ENCODE assay signal across 2 cellular contexts in genomic region chr9:81879501-81879916, GRCh38.
TF ChIP-seq lines count a peak whose summit lies in the region.

No MANE protein-coding gene starts in this region.

TF ChIP-seq in A549, 52 proteins besides CTCF, POLR2A, EP300 and RAD21:
- TF ChIP-seq REST (IDR thresholded peaks at IDR 0.05), result no peak

TF ChIP-seq in H1, 55 proteins besides CTCF, POLR2A, EP300 and RAD21 (continued from another document):
- no peak for TF ChIP-seq CHD7 (IDR thresholded peaks at IDR 0.05; ENCODE audit: insufficient replicate concordance, low read length)
- TF ChIP-seq CHD1 (IDR thresholded peaks at IDR 0.05; ENCODE audit: low read depth, low read length), result no peak
- TF ChIP-seq GTF2F1 (IDR thresholded peaks at IDR 0.05; ENCODE audit: borderline replicate concordance, low read depth, low read length), result no peak
- no peak for TF ChIP-seq YY1 (IDR thresholded peaks at IDR 0.05; ENCODE audit: low read depth, low read length)
- TF ChIP-seq ASH2L (IDR thresholded peaks at IDR 0.05; ENCODE audit: low read length), result no peak
